ENCODE assay signal across 8 cellular contexts in genomic region chr5:10724799-10725507, GRCh38. TPM values are rescaled to one million over a fixed set of nuclear protein-coding genes. Genes with fewer than 3 reads are reported as not detected.
A peak's percentile ranks its signal among the peaks of the same experiment; 100 is the strongest.
DNase-seq lines count a peak whose midpoint lies in the region; ATAC-seq and TF ChIP-seq lines count a peak whose summit lies in the region.

No MANE protein-coding gene starts in this region.

- H3K27me3 Mint-ChIP-seq in dendritic cell treated with granulocyte-macrophage colony-stimulating factor and Interleukin-4, amounts not matched to agents 40 ng/mL and 50 ng/mL, for 4 days, result no peaks in the 10 kb centered on the region

- peak; percentile 73 for DNase-seq in AG08396 (ENCODE audit: low spot score)
- peak; percentile 74 for DNase-seq in NCI-H2196 (lab: John Stamatoyannopoulos, UW; ENCODE audit: unreplicated experiment)
- peak in 1 of 3 donors; percentile 37 for DNase-seq in mucosa of descending colon
- DNase-seq in GM20000 (ENCODE audit: low spot score), result no peak

- intact Hi-C loops in dendritic cell treated with granulocyte-macrophage colony-stimulating factor and Interleukin-4, amounts not matched to agents 40 ng/mL and 50 ng/mL, for 4 days (cut with micrococcal nuclease), result no loop called here
- intact Hi-C loops in mucosa of descending colon (cut with DNase I, micrococcal nuclease), result no loop called here

- H3K36me3 ChIP-seq in mucosa of descending colon (ENCODE audit: low read depth), result no peaks in the 10 kb centered on the region

- H3K9me3 Mint-ChIP-seq in dendritic cell treated with granulocyte-macrophage colony-stimulating factor and Interleukin-4, amounts not matched to agents 40 ng/mL and 50 ng/mL, for 4 days, result no peaks in the 10 kb centered on the region

- H3K9me3 ChIP-seq in mucosa of descending colon, result no peaks in the 10 kb centered on the region

- H3K27ac Mint-ChIP-seq in dendritic cell treated with granulocyte-macrophage colony-stimulating factor and Interleukin-4, amounts not matched to agents 40 ng/mL and 50 ng/mL, for 4 days, result peak overlapping the region; percentile 59

- TF ChIP-seq CTCF in mucosa of descending colon (IDR thresholded peaks at IDR 0.05) (no peak), GM20000 (IDR thresholded peaks at IDR 0.05; ENCODE audit: extremely low read depth, missing control alignments) (no peak)

- peaks cover 96% of the 10 kb centered on the region for H3K36me3 Mint-ChIP-seq in dendritic cell treated with granulocyte-macrophage colony-stimulating factor and Interleukin-4, amounts not matched to agents 40 ng/mL and 50 ng/mL, for 4 days (ENCODE audit: low read depth)

- no peak overlapping the region for H3K4me3 Mint-ChIP-seq in dendritic cell treated with granulocyte-macrophage colony-stimulating factor and Interleukin-4, amounts not matched to agents 40 ng/mL and 50 ng/mL, for 4 days

- ATAC-seq in mucosa of descending colon, result peak; percentile 75
- no peak for ATAC-seq in HG03460 (IDR thresholded peaks at IDR 0.05; ENCODE audit: unreplicated experiment)
- no peak for ATAC-seq in GM18867 (IDR thresholded peaks at IDR 0.05; ENCODE audit: unreplicated experiment)
- no peak for ATAC-seq in HG03196 (IDR thresholded peaks at IDR 0.05; ENCODE audit: unreplicated experiment)

- H3K4me1 Mint-ChIP-seq in dendritic cell treated with granulocyte-macrophage colony-stimulating factor and Interleukin-4, amounts not matched to agents 40 ng/mL and 50 ng/mL, for 4 days (ENCODE audit: low read depth), result peaks cover 77% of the 10 kb centered on the region

- peaks cover 16% of the 10 kb centered on the region for H3K4me1 ChIP-seq in mucosa of descending colon (ENCODE audit: low read depth)

- no peak overlapping the region for H3K4me3 ChIP-seq in mucosa of descending colon

RNA-seq across cellular contexts. Expression of gene DAP, which starts 36.1 kb away (rescaled TPM):
- 100 to 1,000 TPM in 2 of 3 donors, 10 to 100 TPM in 1; 63.7 to 125 (median 109) TPM for total RNA-seq in mucosa of descending colon
